Comparison of ENCODE assay signal across 9 cellular contexts in the genomic region with DNA sequence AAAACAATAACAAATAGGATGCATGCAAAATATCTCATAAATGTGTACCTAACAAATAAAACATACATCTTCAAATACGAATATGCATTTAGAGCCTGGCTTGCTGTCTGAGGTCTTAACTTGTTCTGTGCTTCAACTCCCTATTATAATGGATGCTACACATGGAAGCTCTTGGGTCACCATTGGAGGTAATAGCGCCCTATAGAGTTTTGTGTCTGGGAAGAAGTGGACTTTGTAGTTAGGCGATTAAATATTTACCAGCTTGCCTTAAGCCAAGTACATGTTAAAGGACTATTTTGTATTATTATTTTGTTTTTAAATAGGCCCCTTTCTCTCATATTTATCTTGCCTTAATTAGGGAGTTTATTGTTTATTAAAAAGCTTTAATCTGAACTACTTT.
"Had no signal": no experiment of that assay in that cellular context is flagged by ENCODE, and none has a peak within 500 bp of the region (broad histone marks: within the 10 kb centered on the region; RNA-seq: fewer than 3 reads in every experiment).

No MANE protein-coding gene starts in this region.

- H3K4me1 Mint-ChIP-seq: GM23338 had no signal

- H3K27ac Mint-ChIP-seq: GM23338, H9 had no signal

- H3K4me3 ChIP-seq: GM23338, K562 had no signal

- FAIRE-seq: H1, H54, HTR-8/SVneo, K562 had no signal

- H3K4me3 Mint-ChIP-seq: GM23338, H9 had no signal

- DNase-seq: H9, HCEC 1CT, IMR-90, KG1 had no signal

- H3K9me3 Mint-ChIP-seq: GM23338, H9 had no signal

- H2AFZ ChIP-seq: GM23338 had no signal

- ATAC-seq: GM23338, K562 had no signal

- H3K4me2 ChIP-seq: GM23338 had no signal
